Comparison of ENCODE assay signal across 2 cellular contexts in genomic region chr13:99981115-99982020, GRCh38.
TF ChIP-seq lines count a peak whose summit lies in the region.

Gene ZIC2 (plus strand): TSS chr13:99981784. CDS start chr13:99982065, 281 bp downstream.

TF ChIP-seq in IMR-90, 13 proteins besides CTCF, POLR2A, EP300 and RAD21 (continued from another document):
- TF ChIP-seq MXI1 (IDR thresholded peaks at IDR 0.05; ENCODE audit: borderline replicate concordance, low read depth, low read length) (no peak), BHLHE40 (IDR thresholded peaks at IDR 0.05; ENCODE audit: low read depth, low read length) (no peak), ELK1 (IDR thresholded peaks at IDR 0.05; ENCODE audit: borderline replicate concordance, low read depth, low read length) (no peak), CHD1 (IDR thresholded peaks at IDR 0.05; ENCODE audit: low read depth, low read length) (no peak)
- TF ChIP-seq, protein P1, sequence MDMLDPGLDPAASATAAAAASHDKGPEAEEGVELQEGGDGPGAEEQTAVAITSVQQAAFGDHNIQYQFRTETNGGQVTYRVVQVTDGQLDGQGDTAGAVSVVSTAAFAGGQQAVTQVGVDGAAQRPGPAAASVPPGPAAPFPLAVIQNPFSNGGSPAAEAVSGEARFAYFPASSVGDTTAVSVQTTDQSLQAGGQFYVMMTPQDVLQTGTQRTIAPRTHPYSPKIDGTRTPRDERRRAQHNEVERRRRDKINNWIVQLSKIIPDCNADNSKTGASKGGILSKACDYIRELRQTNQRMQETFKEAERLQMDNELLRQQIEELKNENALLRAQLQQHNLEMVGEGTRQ (IDR thresholded peaks at IDR 0.05; ENCODE audit: low read depth, low read length) = no peak

TF ChIP-seq in SK-N-SH treated with all-trans-retinoic acid at 6 μM for 48 hours, 23 proteins besides CTCF, POLR2A, EP300 and RAD21 (continued from another document):
- TF ChIP-seq TSHZ2 (CRISPR knock-in tag; IDR thresholded peaks at IDR 0.05) (no peak), ARNTL (CRISPR knock-in tag; IDR thresholded peaks at IDR 0.05; ENCODE audit: borderline replicate concordance, low read depth) (no peak), ISL1 (CRISPR knock-in tag; IDR thresholded peaks at IDR 0.05) (no peak)
